1 cellular context compared by ENCODE assay signal in genomic region chr13:80048802-80049201, GRCh38.
A peak's percentile ranks its signal among the peaks of the same experiment; 100 is the strongest.
TF ChIP-seq lines count a peak whose summit lies in the region.

No MANE protein-coding gene starts in this region.

TF ChIP-seq in HEK293, 187 proteins besides CTCF, POLR2A, EP300 and RAD21 (continued from another document):
- TF ChIP-seq ZBTB17 (tag by site-specific recombination; IDR thresholded peaks at IDR 0.05) (peak; percentile 80), ZIC2 (tag by site-specific recombination; IDR thresholded peaks at IDR 0.05) (no peak), ZNF404 (tag by site-specific recombination; IDR thresholded peaks at IDR 0.05) (no peak), ZNF10 (tag by site-specific recombination; IDR thresholded peaks at IDR 0.05) (no peak), ZNF433 (tag by site-specific recombination; IDR thresholded peaks at IDR 0.05; ENCODE audit: low read depth) (no peak), ZEB2 (tag by site-specific recombination; IDR thresholded peaks at IDR 0.05) (peak; percentile 62), KLF1 (tag by site-specific recombination; IDR thresholded peaks at IDR 0.05) (no peak), ZNF311 (tag by site-specific recombination; IDR thresholded peaks at IDR 0.05; ENCODE audit: borderline replicate concordance) (no peak), ZNF670 (tag by site-specific recombination; IDR thresholded peaks at IDR 0.05; ENCODE audit: low read depth) (no peak), ZFP41 (tag by site-specific recombination; IDR thresholded peaks at IDR 0.05; ENCODE audit: borderline replicate concordance) (no peak), KLF9 (tag by site-specific recombination; IDR thresholded peaks at IDR 0.05; ENCODE audit: low read depth) (peak; percentile 38; the same call in 1 of the 2 replicates), ZNF677 (tag by site-specific recombination; IDR thresholded peaks at IDR 0.05) (no peak), ZFP3 (tag by site-specific recombination; IDR thresholded peaks at IDR 0.05; ENCODE audit: low read depth) (no peak), ZNF18 (tag by site-specific recombination; IDR thresholded peaks at IDR 0.05) (peak; percentile 10; the same call in 1 of the 2 replicates), GLI2 (tag by site-specific recombination; IDR thresholded peaks at IDR 0.05; ENCODE audit: borderline replicate concordance, low read depth) (no peak), ZNF221 (tag by site-specific recombination; IDR thresholded peaks at IDR 0.05; ENCODE audit: borderline replicate concordance) (no peak), ZNF19 (tag by site-specific recombination; IDR thresholded peaks at IDR 0.05; ENCODE audit: low read depth) (no peak)
- TF ChIP-seq, protein P1, sequence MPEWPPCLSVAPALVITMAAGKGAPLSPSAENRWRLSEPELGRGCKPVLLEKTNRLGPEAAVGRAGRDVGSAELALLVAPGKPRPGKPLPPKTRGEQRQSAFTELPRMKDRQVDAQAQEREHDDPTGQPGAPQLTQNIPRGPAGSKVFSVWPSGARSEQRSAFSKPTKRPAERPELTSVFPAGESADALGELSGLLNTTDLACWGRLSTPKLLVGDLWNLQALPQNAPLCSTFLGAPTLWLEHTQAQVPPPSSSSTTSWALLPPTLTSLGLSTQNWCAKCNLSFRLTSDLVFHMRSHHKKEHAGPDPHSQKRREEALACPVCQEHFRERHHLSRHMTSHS (tag by site-specific recombination; IDR thresholded peaks at IDR 0.05), result no peak
- TF ChIP-seq, protein P2, sequence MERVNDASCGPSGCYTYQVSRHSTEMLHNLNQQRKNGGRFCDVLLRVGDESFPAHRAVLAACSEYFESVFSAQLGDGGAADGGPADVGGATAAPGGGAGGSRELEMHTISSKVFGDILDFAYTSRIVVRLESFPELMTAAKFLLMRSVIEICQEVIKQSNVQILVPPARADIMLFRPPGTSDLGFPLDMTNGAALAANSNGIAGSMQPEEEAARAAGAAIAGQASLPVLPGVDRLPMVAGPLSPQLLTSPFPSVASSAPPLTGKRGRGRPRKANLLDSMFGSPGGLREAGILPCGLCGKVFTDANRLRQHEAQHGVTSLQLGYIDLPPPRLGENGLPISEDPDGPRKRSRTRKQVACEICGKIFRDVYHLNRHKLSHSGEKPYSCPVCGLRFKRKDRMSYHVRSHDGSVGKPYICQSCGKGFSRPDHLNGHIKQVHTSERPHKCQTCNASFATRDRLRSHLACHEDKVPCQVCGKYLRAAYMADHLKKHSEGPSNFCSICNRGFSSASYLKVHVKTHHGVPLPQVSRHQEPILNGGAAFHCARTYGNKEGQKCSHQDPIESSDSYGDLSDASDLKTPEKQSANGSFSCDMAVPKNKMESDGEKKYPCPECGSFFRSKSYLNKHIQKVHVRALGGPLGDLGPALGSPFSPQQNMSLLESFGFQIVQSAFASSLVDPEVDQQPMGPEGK (tag by site-specific recombination; IDR thresholded peaks at IDR 0.05), result peak; percentile 67
- TF ChIP-seq, protein P3, sequence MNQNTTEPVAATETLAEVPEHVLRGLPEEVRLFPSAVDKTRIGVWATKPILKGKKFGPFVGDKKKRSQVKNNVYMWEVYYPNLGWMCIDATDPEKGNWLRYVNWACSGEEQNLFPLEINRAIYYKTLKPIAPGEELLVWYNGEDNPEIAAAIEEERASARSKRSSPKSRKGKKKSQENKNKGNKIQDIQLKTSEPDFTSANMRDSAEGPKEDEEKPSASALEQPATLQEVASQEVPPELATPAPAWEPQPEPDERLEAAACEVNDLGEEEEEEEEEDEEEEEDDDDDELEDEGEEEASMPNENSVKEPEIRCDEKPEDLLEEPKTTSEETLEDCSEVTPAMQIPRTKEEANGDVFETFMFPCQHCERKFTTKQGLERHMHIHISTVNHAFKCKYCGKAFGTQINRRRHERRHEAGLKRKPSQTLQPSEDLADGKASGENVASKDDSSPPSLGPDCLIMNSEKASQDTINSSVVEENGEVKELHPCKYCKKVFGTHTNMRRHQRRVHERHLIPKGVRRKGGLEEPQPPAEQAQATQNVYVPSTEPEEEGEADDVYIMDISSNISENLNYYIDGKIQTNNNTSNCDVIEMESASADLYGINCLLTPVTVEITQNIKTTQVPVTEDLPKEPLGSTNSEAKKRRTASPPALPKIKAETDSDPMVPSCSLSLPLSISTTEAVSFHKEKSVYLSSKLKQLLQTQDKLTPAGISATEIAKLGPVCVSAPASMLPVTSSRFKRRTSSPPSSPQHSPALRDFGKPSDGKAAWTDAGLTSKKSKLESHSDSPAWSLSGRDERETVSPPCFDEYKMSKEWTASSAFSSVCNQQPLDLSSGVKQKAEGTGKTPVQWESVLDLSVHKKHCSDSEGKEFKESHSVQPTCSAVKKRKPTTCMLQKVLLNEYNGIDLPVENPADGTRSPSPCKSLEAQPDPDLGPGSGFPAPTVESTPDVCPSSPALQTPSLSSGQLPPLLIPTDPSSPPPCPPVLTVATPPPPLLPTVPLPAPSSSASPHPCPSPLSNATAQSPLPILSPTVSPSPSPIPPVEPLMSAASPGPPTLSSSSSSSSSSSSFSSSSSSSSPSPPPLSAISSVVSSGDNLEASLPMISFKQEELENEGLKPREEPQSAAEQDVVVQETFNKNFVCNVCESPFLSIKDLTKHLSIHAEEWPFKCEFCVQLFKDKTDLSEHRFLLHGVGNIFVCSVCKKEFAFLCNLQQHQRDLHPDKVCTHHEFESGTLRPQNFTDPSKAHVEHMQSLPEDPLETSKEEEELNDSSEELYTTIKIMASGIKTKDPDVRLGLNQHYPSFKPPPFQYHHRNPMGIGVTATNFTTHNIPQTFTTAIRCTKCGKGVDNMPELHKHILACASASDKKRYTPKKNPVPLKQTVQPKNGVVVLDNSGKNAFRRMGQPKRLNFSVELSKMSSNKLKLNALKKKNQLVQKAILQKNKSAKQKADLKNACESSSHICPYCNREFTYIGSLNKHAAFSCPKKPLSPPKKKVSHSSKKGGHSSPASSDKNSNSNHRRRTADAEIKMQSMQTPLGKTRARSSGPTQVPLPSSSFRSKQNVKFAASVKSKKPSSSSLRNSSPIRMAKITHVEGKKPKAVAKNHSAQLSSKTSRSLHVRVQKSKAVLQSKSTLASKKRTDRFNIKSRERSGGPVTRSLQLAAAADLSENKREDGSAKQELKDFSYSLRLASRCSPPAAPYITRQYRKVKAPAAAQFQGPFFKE (tag by site-specific recombination; IDR thresholded peaks at IDR 0.05; ENCODE audit: borderline replicate concordance), result no peak
